Comparison of ENCODE assay signal across 9 cellular contexts in genomic region chr7:131252976-131253375, GRCh38.
"Had no signal": no experiment of that assay in that cellular context is flagged by ENCODE, and none has a peak within 500 bp of the region (broad histone marks: within the 10 kb centered on the region; RNA-seq: fewer than 3 reads in every experiment).

No MANE protein-coding gene starts in this region.

- DNase-seq: GM23248, GOT3, H7, H9, HCEC 1CT, HFFc6 had no signal

- H3K27ac ChIP-seq: GM23248 had no signal

- H3K9ac ChIP-seq: GM23248 had no signal

- H3K4me1 Mint-ChIP-seq: GM23338 had no signal

- ATAC-seq: GM23338, HCT116 had no signal

- H3K27ac Mint-ChIP-seq: GM23338, H9, HFFc6 had no signal

- H3K4me3 Mint-ChIP-seq: GM23338, H9, HFFc6 had no signal

- H3K4me1 ChIP-seq: HAP-1 had no signal

- H3K4me2 ChIP-seq: GM23338 had no signal

- H3K4me3 ChIP-seq: GM23248, GM23338, HAP-1 had no signal

- H2AFZ ChIP-seq: GM23248, GM23338 had no signal

- H3K36me3 ChIP-seq: HAP-1 had no signal
